ENCODE assay signal across 24 cellular contexts in the genomic region with DNA sequence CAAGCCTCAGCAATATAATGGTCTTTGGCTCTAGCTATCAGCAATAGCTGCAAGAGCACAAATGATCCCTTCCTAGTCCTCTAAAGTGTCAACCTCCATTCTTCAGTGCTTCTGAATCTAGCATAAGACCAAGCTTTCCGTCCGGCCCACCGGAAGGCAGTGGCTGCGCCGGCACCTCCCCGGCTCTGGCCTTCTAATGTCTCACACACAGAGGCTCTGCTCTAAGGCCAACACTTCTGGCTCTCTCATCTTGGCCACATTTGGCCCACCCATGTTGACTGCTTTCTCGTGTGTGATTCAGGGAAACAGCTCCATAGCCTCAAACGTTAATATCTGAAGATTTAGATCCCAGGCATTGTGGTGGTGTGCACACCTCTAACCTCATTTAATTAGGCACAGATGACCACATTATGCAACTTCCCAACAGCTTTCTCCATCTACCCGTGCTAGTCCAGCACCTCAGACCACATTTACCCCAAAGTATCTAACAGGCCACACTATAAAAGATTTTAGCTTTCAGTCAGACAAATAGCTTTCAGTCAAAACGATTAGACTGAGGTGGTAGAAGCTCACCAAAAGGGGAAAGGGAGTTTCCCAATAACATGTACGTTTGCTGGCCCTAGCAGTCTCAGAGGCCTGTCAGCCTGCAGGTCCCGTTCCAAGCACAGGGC. TPM values are rescaled to one million over a fixed set of nuclear protein-coding genes. Genes with fewer than 3 reads are reported as not detected.
DNase-seq lines count a peak whose midpoint lies in the region; TF ChIP-seq lines count a peak whose summit lies in the region.
"Had no signal": no experiment of that assay in that cellular context is flagged by ENCODE, and none has a peak within 500 bp of the region (broad histone marks: within the 10 kb centered on the region; RNA-seq: fewer than 3 reads in every experiment).

No MANE protein-coding gene starts in this region.

- POLR2A ChIA-PET in CD8-positive, alpha-beta memory T cell (lab: Charles Lee) = no interaction called here

- no peak overlapping the region for H3K4me3 Mint-ChIP-seq in CD8-positive, alpha-beta memory T cell
- H3K4me3 Mint-ChIP-seq in IgD-negative memory B cell = peak overlapping the region in 1 of 4 donors; percentile 31
- H3K4me3 Mint-ChIP-seq in dendritic cell treated with granulocyte-macrophage colony-stimulating factor and Interleukin-4, amounts not matched to agents 40 ng/mL and 50 ng/mL, for 4 days = no peak overlapping the region
- H3K4me3 Mint-ChIP-seq: mesothelial cell of epicardium, neural progenitor cell had no signal

- DNase-seq in CD8-positive, alpha-beta memory T cell = no peak
- DNase-seq in posterior vena cava (ENCODE audit: low spot score) (peak; percentile 90), NCI-H2081 treated with DMSO at 0.1 percent for 48 hours (lab: John Stamatoyannopoulos, UW) (no peak), iPS-NIHi7 (ENCODE audit: extremely low spot score) (no peak), stomach (no peak)
- DNase-seq in activated effector memory CD4-positive, alpha-beta T cell treated with Interleukin-2 at 50 U/mL for 16 hours = no peak
- DNase-seq: activated CD4-positive, CD25-positive, alpha-beta regulatory T cell treated with anti-CD3 and anti-CD28 coated beads, Interleukin-2, amount 50 U/mL, for 72 hours; activated gamma-delta T cell treated with Interleukin-2 at 50 U/mL for 16 hours; anterior cingulate cortex; BE2C; GOT3; hypothalamus; kidney glomerular epithelial cell; MM.1S; NCI-H526; PC-3; T1000 had no signal

- H3K27ac Mint-ChIP-seq in CD8-positive, alpha-beta memory T cell = peak overlapping the region in 7 of 8 donors; percentile 8 to 59 (median 20)
- H3K27ac Mint-ChIP-seq in IgD-negative memory B cell = peak overlapping the region in 2 of 3 donors; percentile 32 to 70
- peak overlapping the region; percentile 43 for H3K27ac Mint-ChIP-seq in dendritic cell treated with granulocyte-macrophage colony-stimulating factor and Interleukin-4, amounts not matched to agents 40 ng/mL and 50 ng/mL, for 4 days
- H3K27ac Mint-ChIP-seq: mesothelial cell of epicardium, neural progenitor cell had no signal

- H3K27me3 ChIP-seq in CD8-positive, alpha-beta memory T cell (ENCODE audit: insufficient read depth, low read length, poor library complexity, severe bottlenecking) = no peaks in the 10 kb centered on the region
- H3K27me3 ChIP-seq in stomach = no peaks in the 10 kb centered on the region
- H3K27me3 ChIP-seq: BE2C, neural progenitor cell, tibial nerve had no signal

- H3K4me1 ChIP-seq in CD8-positive, alpha-beta memory T cell (ENCODE audit: insufficient read depth, low read length) = no peaks in the 10 kb centered on the region
- H3K4me1 ChIP-seq in stomach = no peaks in the 10 kb centered on the region
- H3K4me1 ChIP-seq: neural progenitor cell had no signal

- H3K27me3 Mint-ChIP-seq in CD8-positive, alpha-beta memory T cell = no peaks in the 10 kb centered on the region
- H3K27me3 Mint-ChIP-seq in IgD-negative memory B cell = no peaks in the 10 kb centered on the region
- no peaks in the 10 kb centered on the region for H3K27me3 Mint-ChIP-seq in dendritic cell treated with granulocyte-macrophage colony-stimulating factor and Interleukin-4, amounts not matched to agents 40 ng/mL and 50 ng/mL, for 4 days

- TF ChIP-seq POLR2A in stomach (IDR thresholded peaks at IDR 0.05) = no peak

- CTCF ChIA-PET in CD8-positive, alpha-beta memory T cell (lab: Charles Lee) = interaction anchor here (1.0 kb wide), 1 partner anchor 23 kb away, joined by 3 read pairs; no protein-coding TSS in a partner anchor

- 74 to 84% (median 79%) methylated on average over 12 of the region's 12 CpGs for WGBS in stomach, 5 donors

- H3K9me3 Mint-ChIP-seq in CD8-positive, alpha-beta memory T cell = no peaks in the 10 kb centered on the region
- H3K9me3 Mint-ChIP-seq in IgD-negative memory B cell = no peaks in the 10 kb centered on the region
- no peaks in the 10 kb centered on the region for H3K9me3 Mint-ChIP-seq in dendritic cell treated with granulocyte-macrophage colony-stimulating factor and Interleukin-4, amounts not matched to agents 40 ng/mL and 50 ng/mL, for 4 days
- H3K9me3 Mint-ChIP-seq: mesothelial cell of epicardium, neural progenitor cell had no signal

- TF ChIP-seq CTCF in stomach (IDR thresholded peaks at IDR 0.05) = no peak

- intact Hi-C loops in dendritic cell treated with granulocyte-macrophage colony-stimulating factor and Interleukin-4, amounts not matched to agents 40 ng/mL and 50 ng/mL, for 4 days (cut with micrococcal nuclease) = no loop called here
- intact Hi-C loops in posterior vena cava (cut with DNase I) = no loop called here
- intact Hi-C loops in stomach (cut with DNase I; ENCODE audit: low total_unique reads) = no loop called here

- peaks cover 18% of the 10 kb centered on the region for H3K36me3 ChIP-seq in CD8-positive, alpha-beta memory T cell (ENCODE audit: insufficient read depth, low read length)
- peaks cover 27 to 69% (median 45%) of the 10 kb centered on the region in 4 donors for H3K36me3 ChIP-seq in stomach
- H3K36me3 ChIP-seq: neural progenitor cell had no signal

- no peak for TF ChIP-seq EP300 in stomach (IDR thresholded peaks at IDR 0.05)

- no peaks in the 10 kb centered on the region for H3K9me3 ChIP-seq in CD8-positive, alpha-beta memory T cell (ENCODE audit: low read length)
- no peaks in the 10 kb centered on the region for H3K9me3 ChIP-seq in stomach
- H3K9me3 ChIP-seq: BE2C, tibial nerve had no signal

- no peak overlapping the region for H3K4me3 ChIP-seq in CD8-positive, alpha-beta memory T cell (ENCODE audit: low read length)
- no peak overlapping the region for H3K4me3 ChIP-seq in stomach
- H3K4me3 ChIP-seq: neural progenitor cell, tibial nerve had no signal

- peaks cover 0 to 44% (median 16%) of the 10 kb centered on the region in 3 donors for H3K36me3 Mint-ChIP-seq in CD8-positive, alpha-beta memory T cell
- no peaks in the 10 kb centered on the region for H3K36me3 Mint-ChIP-seq in IgD-negative memory B cell
- peaks cover 74% of the 10 kb centered on the region for H3K36me3 Mint-ChIP-seq in dendritic cell treated with granulocyte-macrophage colony-stimulating factor and Interleukin-4, amounts not matched to agents 40 ng/mL and 50 ng/mL, for 4 days (ENCODE audit: low read depth)

- H3K27ac ChIP-seq in CD8-positive, alpha-beta memory T cell (ENCODE audit: low read depth, low read length) = no peak overlapping the region
- H3K27ac ChIP-seq in stomach = no peak overlapping the region
- H3K27ac ChIP-seq: neural progenitor cell had no signal

- peaks cover 4 to 16% (median 12%) of the 10 kb centered on the region in 3 donors for H3K4me1 Mint-ChIP-seq in CD8-positive, alpha-beta memory T cell
- peaks cover 0 to 14% (median 11%) of the 10 kb centered on the region in 3 donors for H3K4me1 Mint-ChIP-seq in IgD-negative memory B cell
- peaks cover 22% of the 10 kb centered on the region for H3K4me1 Mint-ChIP-seq in dendritic cell treated with granulocyte-macrophage colony-stimulating factor and Interleukin-4, amounts not matched to agents 40 ng/mL and 50 ng/mL, for 4 days (ENCODE audit: low read depth)
- H3K4me1 Mint-ChIP-seq: mesothelial cell of epicardium, neural progenitor cell had no signal

RNA-seq across cellular contexts. Expression of gene SLC51A, which starts 19.3 kb away (rescaled TPM):
- total RNA-seq in CD8-positive, alpha-beta memory T cell = not detected
- 1.1 TPM for polyA plus RNA-seq in CD8-positive, alpha-beta memory T cell
- polyA plus RNA-seq in IgD-negative memory B cell (0.90 TPM), stomach (under 1 TPM in 1 of 3 donors, not detected in 2; 0.43 TPM)
- total RNA-seq in posterior vena cava (not detected), stomach (under 1 TPM in 1 of 5 donors, not detected in 4; 0.92 TPM)
- total RNA-seq: cerebellum, mesothelial cell of epicardium, SK-MEL-5 had no signal

RNA-seq across cellular contexts. Expression of gene ZDHHC19, which starts 24.4 kb away (rescaled TPM):
- total RNA-seq in CD8-positive, alpha-beta memory T cell = not detected
- polyA plus RNA-seq in CD8-positive, alpha-beta memory T cell = not detected
- polyA plus RNA-seq in IgD-negative memory B cell (5.4 TPM), stomach (1 to 10 TPM in 1 of 3 donors, under 1 TPM in 1, not detected in 1; 0.38 to 2.7 TPM)
- total RNA-seq in posterior vena cava (1 to 10 TPM in 1 of 2 donors, under 1 TPM in 1; 0.52 to 2.1 TPM), stomach (not detected)
- total RNA-seq: cerebellum, PC-3, tibial nerve had no signal

RNA-seq across cellular contexts. Expression of gene PCYT1A, which starts 51.9 kb away (rescaled TPM):
- total RNA-seq in CD8-positive, alpha-beta memory T cell = 10 to 100 TPM; 60.1 to 61.0 TPM
- 20.0 TPM for polyA plus RNA-seq in CD8-positive, alpha-beta memory T cell
- polyA plus RNA-seq in IgD-negative memory B cell (22.2 TPM), stomach (10 to 100 TPM; 11.8 to 24.7 (median 19.4) TPM)
- total RNA-seq in posterior vena cava (10 to 100 TPM; 62.9 to 64.9 TPM), stomach (100 to 1,000 TPM in 1 of 5 donors, 10 to 100 TPM in 4; 25.2 to 127 (median 58.7) TPM)
